ENCODE assay signal across 25 cellular contexts in genomic region chr13:44592448-44592847, GRCh38.
"Had no signal": no experiment of that assay in that cellular context is flagged by ENCODE, and none has a peak within 500 bp of the region (broad histone marks: within the 10 kb centered on the region; RNA-seq: fewer than 3 reads in every experiment).

No MANE protein-coding gene starts in this region.

- H3K27ac ChIP-seq: neutrophil, pancreas, prostate gland, stomach, thoracic aorta, thyroid gland, tibial nerve, upper lobe of right lung, uterus had no signal

- H3K36me3 Mint-ChIP-seq: stimulated activated effector memory CD8-positive, alpha-beta T cell treated with anti-CD3 and anti-CD28 coated beads, Interleukin-12 subunit alpha, Interleukin-12 subunit beta, amount 100 ng/mL, for 72 hours; stimulated activated naive B cell treated with anti-CD40 and anti-IgM and Interleukin-4, amounts not matched to agents 10 μg/mL and 1 μg/mL and 100 μg/mL, for 72 hours; type B pancreatic cell had no signal

- ATAC-seq: naive thymus-derived CD4-positive, alpha-beta T cell; pancreas; sciatic nerve; stimulated activated effector memory CD8-positive, alpha-beta T cell treated with anti-CD3 and anti-CD28 coated beads, Interleukin-12 subunit alpha, Interleukin-12 subunit beta, amount 100 ng/mL, for 72 hours; stimulated activated naive B cell treated with anti-CD40 and anti-IgM and Interleukin-4, amounts not matched to agents 10 μg/mL and 1 μg/mL and 100 μg/mL, for 72 hours had no signal

- H3K4me1 ChIP-seq: pancreas, prostate gland, stomach, thyroid gland, tibial nerve, upper lobe of right lung, uterus had no signal

- H3K27ac Mint-ChIP-seq: nephron; stimulated activated effector memory CD8-positive, alpha-beta T cell treated with anti-CD3 and anti-CD28 coated beads, Interleukin-12 subunit alpha, Interleukin-12 subunit beta, amount 100 ng/mL, for 72 hours; stimulated activated naive B cell treated with anti-CD40 and anti-IgM and Interleukin-4, amounts not matched to agents 10 μg/mL and 1 μg/mL and 100 μg/mL, for 72 hours; stimulated activated naive CD8-positive, alpha-beta T cell treated with anti-CD3 and anti-CD28 coated beads, Interleukin-15, Interleukin-2, amounts not matched to agents 100 ng/mL and 50 ng/mL, for 24 hours; type B pancreatic cell had no signal

- H3K4me1 Mint-ChIP-seq: naive thymus-derived CD4-positive, alpha-beta T cell; nephron; neural crest cell; stimulated activated effector memory CD8-positive, alpha-beta T cell treated with anti-CD3 and anti-CD28 coated beads, Interleukin-12 subunit alpha, Interleukin-12 subunit beta, amount 100 ng/mL, for 72 hours; stimulated activated naive B cell treated with anti-CD40 and anti-IgM and Interleukin-4, amounts not matched to agents 10 μg/mL and 1 μg/mL and 100 μg/mL, for 72 hours had no signal

- H3K27me3 Mint-ChIP-seq: type B pancreatic cell had no signal

- H3K36me3 ChIP-seq: neutrophil, pancreas, prostate gland, stomach, thoracic aorta, thyroid gland, tibial nerve, upper lobe of right lung, uterus had no signal

- H3K9me3 ChIP-seq: neutrophil, pancreas, prostate gland, thoracic aorta, thyroid gland, upper lobe of right lung, uterus had no signal

- FAIRE-seq: pancreas, small intestine had no signal

- H3K4me3 ChIP-seq: pancreas, prostate gland, stomach, thoracic aorta, thyroid gland, tibial nerve, upper lobe of right lung, uterus had no signal

- H3K4me3 Mint-ChIP-seq: naive thymus-derived CD4-positive, alpha-beta T cell; nephron; neural crest cell; stimulated activated effector memory CD8-positive, alpha-beta T cell treated with anti-CD3 and anti-CD28 coated beads, Interleukin-12 subunit alpha, Interleukin-12 subunit beta, amount 100 ng/mL, for 72 hours; stimulated activated naive B cell treated with anti-CD40 and anti-IgM and Interleukin-4, amounts not matched to agents 10 μg/mL and 1 μg/mL and 100 μg/mL, for 72 hours; stimulated activated naive CD8-positive, alpha-beta T cell treated with anti-CD3 and anti-CD28 coated beads, Interleukin-15, Interleukin-2, amounts not matched to agents 100 ng/mL and 50 ng/mL, for 24 hours; type B pancreatic cell had no signal

- DNase-seq: naive thymus-derived CD4-positive, alpha-beta T cell; nucleus accumbens; right cardiac atrium; small intestine; stimulated activated CD4-positive, alpha-beta T cell treated with anti-CD3 and anti-CD28 coated beads, Interleukin-15, amount 100 ng/mL, for 24 hours; stimulated activated CD4-positive, alpha-beta T cell treated with anti-CD3 and anti-CD28 coated beads, Interleukin-2, amount 100 ng/mL, for 24 hours; stimulated activated CD4-positive, alpha-beta T cell treated with anti-CD3 and anti-CD28 coated beads, Interleukin-2, amount 100 ng/mL, for 48 hours; stimulated activated CD4-positive, alpha-beta T cell treated with anti-CD3 and anti-CD28 coated beads, Interleukin-4, amount 100 ng/mL, for 24 hours; stimulated activated naive B cell treated with anti-CD40 and anti-IgM and Interleukin-4, amounts not matched to agents 10 μg/mL and 1 μg/mL and 100 μg/mL, for 72 hours; stimulated activated naive CD4-positive, alpha-beta T cell treated with Interleukin-2 at 50 U/mL for 16 hours; stomach; thyroid gland; upper lobe of right lung; uterus had no signal

- H3K9me3 Mint-ChIP-seq: stimulated activated effector memory CD8-positive, alpha-beta T cell treated with anti-CD3 and anti-CD28 coated beads, Interleukin-12 subunit alpha, Interleukin-12 subunit beta, amount 100 ng/mL, for 72 hours had no signal

- H3K27me3 ChIP-seq: neutrophil, pancreas, stomach, thyroid gland, tibial nerve, upper lobe of right lung, uterus had no signal
